2 cellular contexts compared by ENCODE assay signal in the genomic region with DNA sequence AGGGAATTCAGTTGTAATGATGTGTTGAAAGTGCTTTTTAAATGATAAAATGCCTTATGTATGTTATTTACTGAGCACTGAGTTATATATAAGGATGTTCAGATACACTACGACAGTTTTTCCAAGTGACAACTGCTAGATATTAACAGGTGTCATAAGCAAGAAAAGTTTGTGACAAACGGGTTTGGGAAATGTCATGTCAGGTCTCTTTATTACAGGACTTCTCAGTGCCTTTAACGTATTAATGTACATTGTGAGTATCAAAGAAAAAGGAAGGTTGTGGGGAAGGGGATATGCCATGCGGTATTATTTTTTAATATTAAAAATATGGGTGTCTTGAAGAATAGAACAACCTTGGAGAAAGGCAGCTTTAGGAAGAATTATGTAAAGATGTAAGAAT.
TF ChIP-seq lines count a peak whose summit lies in the region.

No MANE protein-coding gene starts in this region.

TF ChIP-seq in GM23338, 12 proteins besides CTCF, POLR2A, EP300 and RAD21:
- no peak for TF ChIP-seq EZH2 (IDR thresholded peaks at IDR 0.05; ENCODE audit: low read depth, unreplicated experiment)
- TF ChIP-seq STAT1 (IDR thresholded peaks at IDR 0.05; ENCODE audit: unreplicated experiment) = no peak
- TF ChIP-seq, protein P1, sequence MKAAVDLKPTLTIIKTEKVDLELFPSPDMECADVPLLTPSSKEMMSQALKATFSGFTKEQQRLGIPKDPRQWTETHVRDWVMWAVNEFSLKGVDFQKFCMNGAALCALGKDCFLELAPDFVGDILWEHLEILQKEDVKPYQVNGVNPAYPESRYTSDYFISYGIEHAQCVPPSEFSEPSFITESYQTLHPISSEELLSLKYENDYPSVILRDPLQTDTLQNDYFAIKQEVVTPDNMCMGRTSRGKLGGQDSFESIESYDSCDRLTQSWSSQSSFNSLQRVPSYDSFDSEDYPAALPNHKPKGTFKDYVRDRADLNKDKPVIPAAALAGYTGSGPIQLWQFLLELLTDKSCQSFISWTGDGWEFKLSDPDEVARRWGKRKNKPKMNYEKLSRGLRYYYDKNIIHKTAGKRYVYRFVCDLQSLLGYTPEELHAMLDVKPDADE (IDR thresholded peaks at IDR 0.05) = no peak
- TF ChIP-seq ZNF331 (CRISPR knock-in tag; IDR thresholded peaks at IDR 0.05; ENCODE audit: low read depth) = no peak
- TF ChIP-seq, protein P2, sequence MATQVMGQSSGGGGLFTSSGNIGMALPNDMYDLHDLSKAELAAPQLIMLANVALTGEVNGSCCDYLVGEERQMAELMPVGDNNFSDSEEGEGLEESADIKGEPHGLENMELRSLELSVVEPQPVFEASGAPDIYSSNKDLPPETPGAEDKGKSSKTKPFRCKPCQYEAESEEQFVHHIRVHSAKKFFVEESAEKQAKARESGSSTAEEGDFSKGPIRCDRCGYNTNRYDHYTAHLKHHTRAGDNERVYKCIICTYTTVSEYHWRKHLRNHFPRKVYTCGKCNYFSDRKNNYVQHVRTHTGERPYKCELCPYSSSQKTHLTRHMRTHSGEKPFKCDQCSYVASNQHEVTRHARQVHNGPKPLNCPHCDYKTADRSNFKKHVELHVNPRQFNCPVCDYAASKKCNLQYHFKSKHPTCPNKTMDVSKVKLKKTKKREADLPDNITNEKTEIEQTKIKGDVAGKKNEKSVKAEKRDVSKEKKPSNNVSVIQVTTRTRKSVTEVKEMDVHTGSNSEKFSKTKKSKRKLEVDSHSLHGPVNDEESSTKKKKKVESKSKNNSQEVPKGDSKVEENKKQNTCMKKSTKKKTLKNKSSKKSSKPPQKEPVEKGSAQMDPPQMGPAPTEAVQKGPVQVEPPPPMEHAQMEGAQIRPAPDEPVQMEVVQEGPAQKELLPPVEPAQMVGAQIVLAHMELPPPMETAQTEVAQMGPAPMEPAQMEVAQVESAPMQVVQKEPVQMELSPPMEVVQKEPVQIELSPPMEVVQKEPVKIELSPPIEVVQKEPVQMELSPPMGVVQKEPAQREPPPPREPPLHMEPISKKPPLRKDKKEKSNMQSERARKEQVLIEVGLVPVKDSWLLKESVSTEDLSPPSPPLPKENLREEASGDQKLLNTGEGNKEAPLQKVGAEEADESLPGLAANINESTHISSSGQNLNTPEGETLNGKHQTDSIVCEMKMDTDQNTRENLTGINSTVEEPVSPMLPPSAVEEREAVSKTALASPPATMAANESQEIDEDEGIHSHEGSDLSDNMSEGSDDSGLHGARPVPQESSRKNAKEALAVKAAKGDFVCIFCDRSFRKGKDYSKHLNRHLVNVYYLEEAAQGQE (IDR thresholded peaks at IDR 0.05; ENCODE audit: unreplicated experiment) = no peak
- TF ChIP-seq POLR2AphosphoS5 (IDR thresholded peaks at IDR 0.05; ENCODE audit: low read depth) = no peak
- no peak for TF ChIP-seq JUNB (IDR thresholded peaks at IDR 0.05; ENCODE audit: unreplicated experiment)
- TF ChIP-seq ZNF114 (CRISPR knock-in tag; IDR thresholded peaks at IDR 0.05) = no peak
- TF ChIP-seq EZH2phosphoT487 (IDR thresholded peaks at IDR 0.05; ENCODE audit: unreplicated experiment) = no peak
- TF ChIP-seq, protein P3, sequence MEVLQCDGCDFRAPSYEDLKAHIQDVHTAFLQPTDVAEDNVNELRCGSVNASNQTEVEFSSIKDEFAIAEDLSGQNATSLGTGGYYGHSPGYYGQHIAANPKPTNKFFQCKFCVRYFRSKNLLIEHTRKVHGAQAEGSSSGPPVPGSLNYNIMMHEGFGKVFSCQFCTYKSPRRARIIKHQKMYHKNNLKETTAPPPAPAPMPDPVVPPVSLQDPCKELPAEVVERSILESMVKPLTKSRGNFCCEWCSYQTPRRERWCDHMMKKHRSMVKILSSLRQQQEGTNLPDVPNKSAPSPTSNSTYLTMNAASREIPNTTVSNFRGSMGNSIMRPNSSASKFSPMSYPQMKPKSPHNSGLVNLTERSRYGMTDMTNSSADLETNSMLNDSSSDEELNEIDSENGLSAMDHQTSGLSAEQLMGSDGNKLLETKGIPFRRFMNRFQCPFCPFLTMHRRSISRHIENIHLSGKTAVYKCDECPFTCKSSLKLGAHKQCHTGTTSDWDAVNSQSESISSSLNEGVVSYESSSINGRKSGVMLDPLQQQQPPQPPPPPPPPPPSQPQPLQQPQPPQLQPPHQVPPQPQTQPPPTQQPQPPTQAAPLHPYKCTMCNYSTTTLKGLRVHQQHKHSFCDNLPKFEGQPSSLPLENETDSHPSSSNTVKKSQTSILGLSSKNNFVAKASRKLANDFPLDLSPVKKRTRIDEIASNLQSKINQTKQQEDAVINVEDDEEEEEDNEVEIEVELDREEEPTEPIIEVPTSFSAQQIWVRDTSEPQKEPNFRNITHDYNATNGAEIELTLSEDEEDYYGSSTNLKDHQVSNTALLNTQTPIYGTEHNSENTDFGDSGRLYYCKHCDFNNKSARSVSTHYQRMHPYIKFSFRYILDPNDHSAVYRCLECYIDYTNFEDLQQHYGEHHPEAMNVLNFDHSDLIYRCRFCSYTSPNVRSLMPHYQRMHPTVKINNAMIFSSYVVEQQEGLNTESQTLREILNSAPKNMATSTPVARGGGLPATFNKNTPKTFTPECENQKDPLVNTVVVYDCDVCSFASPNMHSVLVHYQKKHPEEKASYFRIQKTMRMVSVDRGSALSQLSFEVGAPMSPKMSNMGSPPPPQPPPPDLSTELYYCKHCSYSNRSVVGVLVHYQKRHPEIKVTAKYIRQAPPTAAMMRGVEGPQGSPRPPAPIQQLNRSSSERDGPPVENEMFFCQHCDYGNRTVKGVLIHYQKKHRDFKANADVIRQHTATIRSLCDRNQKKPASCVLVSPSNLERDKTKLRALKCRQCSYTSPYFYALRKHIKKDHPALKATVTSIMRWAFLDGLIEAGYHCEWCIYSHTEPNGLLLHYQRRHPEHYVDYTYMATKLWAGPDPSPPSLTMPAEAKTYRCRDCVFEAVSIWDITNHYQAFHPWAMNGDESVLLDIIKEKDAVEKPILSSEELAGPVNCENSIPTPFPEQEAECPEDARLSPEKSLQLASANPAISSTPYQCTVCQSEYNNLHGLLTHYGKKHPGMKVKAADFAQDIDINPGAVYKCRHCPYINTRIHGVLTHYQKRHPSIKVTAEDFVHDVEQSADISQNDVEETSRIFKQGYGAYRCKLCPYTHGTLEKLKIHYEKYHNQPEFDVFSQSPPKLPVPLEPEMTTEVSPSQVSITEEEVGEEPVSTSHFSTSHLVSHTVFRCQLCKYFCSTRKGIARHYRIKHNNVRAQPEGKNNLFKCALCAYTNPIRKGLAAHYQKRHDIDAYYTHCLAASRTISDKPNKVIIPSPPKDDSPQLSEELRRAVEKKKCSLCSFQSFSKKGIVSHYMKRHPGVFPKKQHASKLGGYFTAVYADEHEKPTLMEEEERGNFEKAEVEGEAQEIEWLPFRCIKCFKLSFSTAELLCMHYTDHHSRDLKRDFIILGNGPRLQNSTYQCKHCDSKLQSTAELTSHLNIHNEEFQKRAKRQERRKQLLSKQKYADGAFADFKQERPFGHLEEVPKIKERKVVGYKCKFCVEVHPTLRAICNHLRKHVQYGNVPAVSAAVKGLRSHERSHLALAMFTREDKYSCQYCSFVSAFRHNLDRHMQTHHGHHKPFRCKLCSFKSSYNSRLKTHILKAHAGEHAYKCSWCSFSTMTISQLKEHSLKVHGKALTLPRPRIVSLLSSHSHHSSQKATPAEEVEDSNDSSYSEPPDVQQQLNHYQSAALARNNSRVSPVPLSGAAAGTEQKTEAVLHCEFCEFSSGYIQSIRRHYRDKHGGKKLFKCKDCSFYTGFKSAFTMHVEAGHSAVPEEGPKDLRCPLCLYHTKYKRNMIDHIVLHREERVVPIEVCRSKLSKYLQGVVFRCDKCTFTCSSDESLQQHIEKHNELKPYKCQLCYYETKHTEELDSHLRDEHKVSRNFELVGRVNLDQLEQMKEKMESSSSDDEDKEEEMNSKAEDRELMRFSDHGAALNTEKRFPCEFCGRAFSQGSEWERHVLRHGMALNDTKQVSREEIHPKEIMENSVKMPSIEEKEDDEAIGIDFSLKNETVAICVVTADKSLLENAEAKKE (CRISPR knock-in tag; IDR thresholded peaks at IDR 0.05) = no peak

TF ChIP-seq in IMR-90, 13 proteins besides CTCF, POLR2A, EP300 and RAD21:
- no peak for TF ChIP-seq MAZ (IDR thresholded peaks at IDR 0.05; ENCODE audit: borderline replicate concordance, low read depth, low read length)
- no peak for TF ChIP-seq RCOR1 (IDR thresholded peaks at IDR 0.05; ENCODE audit: insufficient replicate concordance, low read length)
- TF ChIP-seq FOS (IDR thresholded peaks at IDR 0.05; ENCODE audit: low read depth, low read length) = no peak
- TF ChIP-seq, protein P4, sequence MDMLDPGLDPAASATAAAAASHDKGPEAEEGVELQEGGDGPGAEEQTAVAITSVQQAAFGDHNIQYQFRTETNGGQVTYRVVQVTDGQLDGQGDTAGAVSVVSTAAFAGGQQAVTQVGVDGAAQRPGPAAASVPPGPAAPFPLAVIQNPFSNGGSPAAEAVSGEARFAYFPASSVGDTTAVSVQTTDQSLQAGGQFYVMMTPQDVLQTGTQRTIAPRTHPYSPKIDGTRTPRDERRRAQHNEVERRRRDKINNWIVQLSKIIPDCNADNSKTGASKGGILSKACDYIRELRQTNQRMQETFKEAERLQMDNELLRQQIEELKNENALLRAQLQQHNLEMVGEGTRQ (IDR thresholded peaks at IDR 0.05; ENCODE audit: low read depth, low read length) = no peak
- no peak for TF ChIP-seq NFE2L2 (IDR thresholded peaks at IDR 0.05; ENCODE audit: low read depth, low read length)
- no peak for TF ChIP-seq MAFK (IDR thresholded peaks at IDR 0.05; ENCODE audit: low read depth, low read length)
